In the genomic region with DNA sequence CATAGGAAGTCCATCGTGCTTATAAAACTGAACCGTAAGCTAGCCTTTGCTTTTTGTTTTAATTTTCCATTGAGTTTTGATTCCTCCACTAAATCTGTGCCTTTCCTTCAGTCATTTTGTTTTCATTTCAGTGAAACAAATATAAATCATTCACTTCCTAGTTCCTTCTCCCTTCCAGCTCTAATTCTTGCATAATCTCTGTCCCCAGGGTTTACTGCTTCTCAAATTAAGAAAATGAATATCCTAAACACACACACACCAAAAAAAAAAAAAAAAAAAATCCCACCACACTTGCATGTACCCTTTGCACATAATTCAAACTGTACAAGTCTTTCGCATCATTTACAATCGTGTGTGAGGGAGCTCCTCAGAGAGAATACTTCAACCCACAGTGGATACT, we compare ENCODE assay signal across 1 cellular context.
TF ChIP-seq lines count a peak whose summit lies in the region.

No MANE protein-coding gene starts in this region.

TF ChIP-seq in SK-N-SH, 30 proteins besides CTCF, POLR2A, EP300 and RAD21 (continued from another document):
- TF ChIP-seq, protein P1, sequence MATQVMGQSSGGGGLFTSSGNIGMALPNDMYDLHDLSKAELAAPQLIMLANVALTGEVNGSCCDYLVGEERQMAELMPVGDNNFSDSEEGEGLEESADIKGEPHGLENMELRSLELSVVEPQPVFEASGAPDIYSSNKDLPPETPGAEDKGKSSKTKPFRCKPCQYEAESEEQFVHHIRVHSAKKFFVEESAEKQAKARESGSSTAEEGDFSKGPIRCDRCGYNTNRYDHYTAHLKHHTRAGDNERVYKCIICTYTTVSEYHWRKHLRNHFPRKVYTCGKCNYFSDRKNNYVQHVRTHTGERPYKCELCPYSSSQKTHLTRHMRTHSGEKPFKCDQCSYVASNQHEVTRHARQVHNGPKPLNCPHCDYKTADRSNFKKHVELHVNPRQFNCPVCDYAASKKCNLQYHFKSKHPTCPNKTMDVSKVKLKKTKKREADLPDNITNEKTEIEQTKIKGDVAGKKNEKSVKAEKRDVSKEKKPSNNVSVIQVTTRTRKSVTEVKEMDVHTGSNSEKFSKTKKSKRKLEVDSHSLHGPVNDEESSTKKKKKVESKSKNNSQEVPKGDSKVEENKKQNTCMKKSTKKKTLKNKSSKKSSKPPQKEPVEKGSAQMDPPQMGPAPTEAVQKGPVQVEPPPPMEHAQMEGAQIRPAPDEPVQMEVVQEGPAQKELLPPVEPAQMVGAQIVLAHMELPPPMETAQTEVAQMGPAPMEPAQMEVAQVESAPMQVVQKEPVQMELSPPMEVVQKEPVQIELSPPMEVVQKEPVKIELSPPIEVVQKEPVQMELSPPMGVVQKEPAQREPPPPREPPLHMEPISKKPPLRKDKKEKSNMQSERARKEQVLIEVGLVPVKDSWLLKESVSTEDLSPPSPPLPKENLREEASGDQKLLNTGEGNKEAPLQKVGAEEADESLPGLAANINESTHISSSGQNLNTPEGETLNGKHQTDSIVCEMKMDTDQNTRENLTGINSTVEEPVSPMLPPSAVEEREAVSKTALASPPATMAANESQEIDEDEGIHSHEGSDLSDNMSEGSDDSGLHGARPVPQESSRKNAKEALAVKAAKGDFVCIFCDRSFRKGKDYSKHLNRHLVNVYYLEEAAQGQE (IDR thresholded peaks at IDR 0.05; ENCODE audit: low read depth, low read length), result no peak
- TF ChIP-seq, protein P2, sequence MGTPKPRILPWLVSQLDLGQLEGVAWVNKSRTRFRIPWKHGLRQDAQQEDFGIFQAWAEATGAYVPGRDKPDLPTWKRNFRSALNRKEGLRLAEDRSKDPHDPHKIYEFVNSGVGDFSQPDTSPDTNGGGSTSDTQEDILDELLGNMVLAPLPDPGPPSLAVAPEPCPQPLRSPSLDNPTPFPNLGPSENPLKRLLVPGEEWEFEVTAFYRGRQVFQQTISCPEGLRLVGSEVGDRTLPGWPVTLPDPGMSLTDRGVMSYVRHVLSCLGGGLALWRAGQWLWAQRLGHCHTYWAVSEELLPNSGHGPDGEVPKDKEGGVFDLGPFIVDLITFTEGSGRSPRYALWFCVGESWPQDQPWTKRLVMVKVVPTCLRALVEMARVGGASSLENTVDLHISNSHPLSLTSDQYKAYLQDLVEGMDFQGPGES (IDR thresholded peaks at IDR 0.05; ENCODE audit: low read depth, low read length), result no peak
- TF ChIP-seq SMC3 (IDR thresholded peaks at IDR 0.05; ENCODE audit: low read depth, low read length) (no peak), RCOR1 (IDR thresholded peaks at IDR 0.05; ENCODE audit: low read length) (no peak), NFIC (IDR thresholded peaks at IDR 0.05; ENCODE audit: borderline replicate concordance) (no peak)
